20 cellular contexts compared by ENCODE assay signal in the genomic region with DNA sequence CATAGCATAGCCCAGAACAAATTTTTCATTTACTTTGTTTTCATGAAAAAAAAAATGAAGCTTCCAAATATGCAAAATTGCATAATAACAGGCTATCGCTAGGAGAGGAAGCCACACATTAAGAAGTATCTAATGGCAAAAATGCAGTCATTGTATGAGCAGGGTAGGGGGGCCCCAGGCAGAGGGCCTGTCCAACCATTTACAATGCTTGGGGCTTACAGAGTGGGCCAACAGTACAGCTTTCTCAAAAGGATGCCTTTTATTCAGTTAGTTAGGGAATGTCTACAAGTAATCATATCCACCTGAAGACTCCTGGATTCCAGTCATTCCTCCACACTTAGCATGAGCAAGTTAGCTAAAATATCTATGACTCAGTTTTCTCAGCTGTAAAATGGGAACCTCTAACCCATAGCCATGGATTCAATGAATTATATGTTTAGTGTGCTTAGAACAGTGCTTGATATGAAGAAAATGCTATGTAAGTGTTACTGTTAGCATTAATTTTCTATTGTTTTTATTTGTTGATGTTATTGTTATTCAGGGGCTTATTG.
"Had no signal": no experiment of that assay in that cellular context is flagged by ENCODE, and none has a peak within 500 bp of the region (broad histone marks: within the 10 kb centered on the region; RNA-seq: fewer than 3 reads in every experiment).

No MANE protein-coding gene starts in this region.

- H3K4me1 ChIP-seq: adrenal gland, ascending aorta, stomach, thyroid gland had no signal

- H3K27ac ChIP-seq: adrenal gland, ascending aorta, brain microvascular endothelial cell, stomach, thyroid gland had no signal

- H3K27me3 ChIP-seq: adrenal gland, ascending aorta, brain microvascular endothelial cell, stomach, thyroid gland had no signal

- H3K27ac Mint-ChIP-seq: activated naive CD8-positive, alpha-beta T cell; nephron; stimulated activated effector memory CD8-positive, alpha-beta T cell treated with anti-CD3 and anti-CD28 coated beads, Interleukin-12 subunit alpha, Interleukin-12 subunit beta, amount 100 ng/mL, for 72 hours had no signal

- H3K4me3 ChIP-seq: adrenal gland, ascending aorta, stomach, thyroid gland had no signal

- DNase-seq: activated CD4-positive, alpha-beta T cell treated with anti-CD3 and anti-CD28 coated beads for 4 hours; activated CD4-positive, alpha-beta T cell treated with anti-CD3 and anti-CD28 coated beads, Interleukin-2, amount 50 U/mL, for 4 hours; activated effector memory CD4-positive, alpha-beta T cell treated with Interleukin-2 at 50 U/mL for 16 hours; activated naive CD4-positive, alpha-beta T cell treated with Interleukin-2 at 50 U/mL for 16 hours; activated T-cell treated with anti-CD3 and anti-CD28 coated beads for 4 hours; adrenal gland; brain microvascular endothelial cell; islet precursor cell; left cardiac atrium; left ventricle myocardium superior; small intestine; stimulated activated CD4-positive, alpha-beta T cell treated with anti-CD3 and anti-CD28 coated beads, Interleukin-4, amount 100 ng/mL, for 24 hours; stomach; T-helper 1 cell; thyroid gland had no signal

- H3K9me3 Mint-ChIP-seq: stimulated activated effector memory CD8-positive, alpha-beta T cell treated with anti-CD3 and anti-CD28 coated beads, Interleukin-12 subunit alpha, Interleukin-12 subunit beta, amount 100 ng/mL, for 72 hours had no signal

- ATAC-seq: left cardiac atrium; left ventricle myocardium superior; sciatic nerve; stimulated activated effector memory CD8-positive, alpha-beta T cell treated with anti-CD3 and anti-CD28 coated beads, Interleukin-12 subunit alpha, Interleukin-12 subunit beta, amount 100 ng/mL, for 72 hours had no signal

- H3K36me3 ChIP-seq: adrenal gland, ascending aorta, brain microvascular endothelial cell, stomach, thyroid gland had no signal

- H3K9me3 ChIP-seq: adrenal gland, ascending aorta, thyroid gland had no signal

- H3K36me3 Mint-ChIP-seq: activated naive CD8-positive, alpha-beta T cell; stimulated activated effector memory CD8-positive, alpha-beta T cell treated with anti-CD3 and anti-CD28 coated beads, Interleukin-12 subunit alpha, Interleukin-12 subunit beta, amount 100 ng/mL, for 72 hours had no signal

- H3K4me1 Mint-ChIP-seq: stimulated activated effector memory CD8-positive, alpha-beta T cell treated with anti-CD3 and anti-CD28 coated beads, Interleukin-12 subunit alpha, Interleukin-12 subunit beta, amount 100 ng/mL, for 72 hours had no signal

- H3K4me3 Mint-ChIP-seq: activated naive CD8-positive, alpha-beta T cell; nephron; stimulated activated effector memory CD8-positive, alpha-beta T cell treated with anti-CD3 and anti-CD28 coated beads, Interleukin-12 subunit alpha, Interleukin-12 subunit beta, amount 100 ng/mL, for 72 hours had no signal
